ENCODE assay signal across 8 cellular contexts in genomic region chr2:111662771-111663470, GRCh38.
DNase-seq lines count a peak whose midpoint lies in the region; ATAC-seq and TF ChIP-seq lines count a peak whose summit lies in the region.

No MANE protein-coding gene starts in this region.

- intact Hi-C loops in IMR-90 (cut with micrococcal nuclease): loop anchor here (10.0 kb wide), 2 partner anchors 168 to 198 kb away; no protein-coding TSS in a partner anchor
- intact Hi-C loops in posterior cingulate gyrus (cut with DNase I): no loop called here
- intact Hi-C loops in thyroid gland (cut with DNase I): loop anchor here (5.0 kb wide), 1 partner anchor 546 kb away; no protein-coding TSS in a partner anchor
- intact Hi-C loops in aorta (cut with DNase I): no loop called here

- 27% methylated on average over 2 of the region's 7 CpGs; no CpG with 5 or more reads in 1 of the 2 experiments for WGBS in IMR-90 (ENCODE audit: extremely low coverage in 2 of 2, insufficient read length in 1 of 2), 2 experiments
- WGBS in thyroid gland, 2 donors: 79 to 87% methylated on average over 6 to 7 of the region's 7 CpGs
- 81 to 82% methylated on average over 7 of the region's 7 CpGs for WGBS in aorta, 2 donors

- POLR2A ChIA-PET in IMR-90 (lab: Charles Lee; ENCODE audit: unreplicated experiment): no interaction called here

- peak overlapping the region; percentile 21; the same call in 1 of the 2 replicates for H3K18ac ChIP-seq in IMR-90 (ENCODE audit: low read depth, low read length)

- H3K4ac ChIP-seq in IMR-90 (ENCODE audit: low read depth, low read length): peak overlapping the region; percentile 43

- H3K4me1 ChIP-seq in BLaER1 treated with 17β-estradiol and CSF1 and Interleukin-3, amounts not matched to agents 10 nM and 100 nM: peaks cover 33 to 58% (median 47%) of the 10 kb centered on the region in 10 experiments
- peaks cover 25% of the 10 kb centered on the region for H3K4me1 ChIP-seq in IMR-90 (ENCODE audit: control insufficient read depth, insufficient read depth, low read length)
- peaks cover 13 to 39% of the 10 kb centered on the region in 2 donors for H3K4me1 ChIP-seq in thyroid gland
- no peaks in the 10 kb centered on the region for H3K4me1 ChIP-seq in aorta (ENCODE audit: control insufficient read depth in 1 of 2, insufficient read depth in 2 of 2, low read length in 2 of 2)

- H2AK9ac ChIP-seq in IMR-90 (replicated peaks; ENCODE audit: low read depth, low read length, poor library complexity): no peak overlapping the region

- TF ChIP-seq POLR2A in IMR-90 (IDR thresholded peaks at IDR 0.05; ENCODE audit: low read depth, low read length) (no peak), thyroid gland (IDR thresholded peaks at IDR 0.05) (no peak)

- H3K9ac ChIP-seq in BLaER1 treated with 17β-estradiol and CSF1 and Interleukin-3, amounts not matched to agents 10 nM and 100 nM: no peak overlapping the region
- no peak overlapping the region for H3K9ac ChIP-seq in IMR-90 (ENCODE audit: low read depth, low read length)

- H4K20me1 ChIP-seq in BLaER1 treated with 17β-estradiol and CSF1 and Interleukin-3, amounts not matched to agents 10 nM and 100 nM: no peaks in the 10 kb centered on the region
- H4K20me1 ChIP-seq in IMR-90 (ENCODE audit: insufficient read depth, low read length): peaks cover 11% of the 10 kb centered on the region; the same call in 1 of the 2 replicates

- peak overlapping the region; percentile 27; the same call in 1 of the 2 replicates for H2AK5ac ChIP-seq in IMR-90 (ENCODE audit: low read depth, low read length)

- no peak overlapping the region; the same call in 1 of the 2 replicates for H4K91ac ChIP-seq in IMR-90 (ENCODE audit: insufficient read depth, low read depth, low read length)

- H3K4me2 ChIP-seq in BLaER1 treated with 17β-estradiol and CSF1 and Interleukin-3, amounts not matched to agents 10 nM and 100 nM: peak overlapping the region in 10 of 11 experiments; percentile 2 to 62 (median 32); a peak in 15 of 22 replicates
- H3K4me2 ChIP-seq in IMR-90 (ENCODE audit: low read depth, low read length): no peak overlapping the region

- H3K27ac ChIP-seq in BLaER1 treated with 17β-estradiol and CSF1 and Interleukin-3, amounts not matched to agents 10 nM and 100 nM: peak overlapping the region in 2 of 11 experiments; percentile 7 to 9; a peak in 1 of 22 replicates
- H3K27ac ChIP-seq in IMR-90 (ENCODE audit: insufficient read depth, low read length) (peak overlapping the region; percentile 6; the same call in 1 of the 2 replicates), thyroid gland (no peak overlapping the region), aorta (ENCODE audit: low read depth in 1 of 2, low read length in 2 of 2) (no peak overlapping the region)

- no peak for TF ChIP-seq RAD21 in IMR-90 (IDR thresholded peaks at IDR 0.05; ENCODE audit: low read length)

- dilution Hi-C loops in IMR-90 (cut with HindIII; ENCODE audit: low sequenced_read_pairs, unreplicated experiment): no loop called here

- TF ChIP-seq CTCF in IMR-90 (conservative IDR thresholded peaks at IDR 0.05; ENCODE audit: low read depth, low read length): no peak
- no peak for TF ChIP-seq CTCF in epithelial cell of esophagus (IDR thresholded peaks at IDR 0.05; ENCODE audit: insufficient read depth, low read depth, low read length, missing control alignments)
- TF ChIP-seq CTCF in thyroid gland (IDR thresholded peaks at IDR 0.05): no peak

- 0 out of 3 replicates have a peak overlapping the region, but pooled peaks have one; percentile 62 for H2BK15ac ChIP-seq in IMR-90 (ENCODE audit: low read depth, low read length)

- peak overlapping the region; percentile 25; the same call in 1 of the 2 replicates for H4K5ac ChIP-seq in IMR-90 (ENCODE audit: low read depth, low read length)

- H3K4me3 ChIP-seq in BLaER1 treated with 17β-estradiol and CSF1 and Interleukin-3, amounts not matched to agents 10 nM and 100 nM: no peak overlapping the region
- H3K4me3 ChIP-seq in IMR-90 (ENCODE audit: insufficient read depth, low read depth, low read length) (no peak overlapping the region), epithelial cell of esophagus (ENCODE audit: low read length) (no peak overlapping the region), thyroid gland (replicated peaks in 1 of 3) (no peak overlapping the region), aorta (ENCODE audit: low read length in 2 of 2) (no peak overlapping the region)

- no peaks in the 10 kb centered on the region for H3K27me3 ChIP-seq in BLaER1 treated with 17β-estradiol and CSF1 and Interleukin-3, amounts not matched to agents 10 nM and 100 nM
- H3K27me3 ChIP-seq in IMR-90 (ENCODE audit: control insufficient read depth, insufficient read depth, low read length): no peaks in the 10 kb centered on the region
- no peaks in the 10 kb centered on the region for H3K27me3 ChIP-seq in thyroid gland
- no peaks in the 10 kb centered on the region for H3K27me3 ChIP-seq in aorta (ENCODE audit: control insufficient read depth in 1 of 2, insufficient read depth in 2 of 2, low read length in 1 of 2)

- H3K23ac ChIP-seq in IMR-90 (ENCODE audit: low read depth, low read length): no peak overlapping the region

- CTCF ChIA-PET in IMR-90 (lab: Yijun Ruan, JAX): no interaction called here

- peak overlapping the region; percentile 32; the same call in 1 of the 2 replicates for H2BK20ac ChIP-seq in IMR-90 (ENCODE audit: low read depth, low read length)

- no peaks in the 10 kb centered on the region for H3K36me3 ChIP-seq in BLaER1 treated with 17β-estradiol and CSF1 and Interleukin-3, amounts not matched to agents 10 nM and 100 nM
- H3K36me3 ChIP-seq in IMR-90 (ENCODE audit: control insufficient read depth, insufficient read depth, low read length): no peaks in the 10 kb centered on the region
- no peaks in the 10 kb centered on the region for H3K36me3 ChIP-seq in thyroid gland
- no peaks in the 10 kb centered on the region for H3K36me3 ChIP-seq in aorta (ENCODE audit: control insufficient read depth in 1 of 2, insufficient read depth in 2 of 2, low read length in 1 of 2)

- H3K56ac ChIP-seq in IMR-90 (ENCODE audit: extremely low read depth, insufficient read depth, low read length): no peak overlapping the region

- H3K14ac ChIP-seq in IMR-90 (replicated peaks; ENCODE audit: low read depth, low read length): peak overlapping the region; percentile 15; the same call in 1 of the 2 replicates

- peaks cover 21% of the 10 kb centered on the region for H3K9me1 ChIP-seq in IMR-90 (ENCODE audit: insufficient read depth, low read length)

- in situ Hi-C loops in IMR-90 (cut with MboI; ENCODE audit: low sequenced_read_pairs): loop anchor here (25.0 kb wide), 1 partner anchor 176 kb away; no protein-coding TSS in a partner anchor

- DNase-seq in IMR-90 (peak; percentile 10), epithelial cell of esophagus (ENCODE audit: low read depth) (peak; percentile 81), posterior cingulate gyrus (no peak), thyroid gland (no peak), HK-2 (ENCODE audit: unreplicated experiment) (no peak), aorta (no peak)

- peaks cover 5 to 38% of the 10 kb centered on the region in 2 experiments; a peak in 3 of 4 replicates for H3K79me1 ChIP-seq in IMR-90 (ENCODE audit: low read depth in 1 of 2, low read length in 2 of 2)

- peak overlapping the region; percentile 36 for H2BK120ac ChIP-seq in IMR-90 (ENCODE audit: low read depth, low read length)

- ATAC-seq in GM19351 (IDR thresholded peaks at IDR 0.05; ENCODE audit: unreplicated experiment) (peak; percentile 94), IMR-90 (ENCODE audit: low read depth) (no peak), aorta (ENCODE audit: low FRiP score) (no peak)

- peak overlapping the region; percentile 3 for H2AFZ ChIP-seq in IMR-90 (replicated peaks; ENCODE audit: low read length, poor library complexity)

- no TSS peak for BruUV-seq in IMR-90 (replicated peaks; lab: Mats Ljungman, UMichigan)

- H2BK5ac ChIP-seq in IMR-90 (ENCODE audit: low read depth, low read length, poor library complexity, severe bottlenecking): no peak overlapping the region

- H3K9me3 ChIP-seq in BLaER1 treated with 17β-estradiol and CSF1 and Interleukin-3, amounts not matched to agents 10 nM and 100 nM (replicated peaks in 1 of 11): peaks cover 0 to 16% (median 6%) of the 10 kb centered on the region in 11 experiments; a peak in 16 of 22 replicates
- no peaks in the 10 kb centered on the region for H3K9me3 ChIP-seq in IMR-90 (ENCODE audit: control insufficient read depth, insufficient read depth, low read length)
- no peaks in the 10 kb centered on the region for H3K9me3 ChIP-seq in thyroid gland
- H3K9me3 ChIP-seq in aorta (ENCODE audit: control insufficient read depth, low read length): no peaks in the 10 kb centered on the region

- peak overlapping the region in 1 of 2 experiments; percentile 28; a peak in 1 of 4 replicates for H4K8ac ChIP-seq in IMR-90 (ENCODE audit: low read depth in 2 of 2, low read length in 2 of 2)

TF ChIP-seq in IMR-90, 13 proteins besides CTCF, POLR2A, EP300 and RAD21 (continues in another document):
- no peak for TF ChIP-seq RCOR1 (IDR thresholded peaks at IDR 0.05; ENCODE audit: insufficient replicate concordance, low read length)
- TF ChIP-seq RFX5 (IDR thresholded peaks at IDR 0.05; ENCODE audit: low read depth, low read length): no peak
- no peak for TF ChIP-seq MAZ (IDR thresholded peaks at IDR 0.05; ENCODE audit: borderline replicate concordance, low read depth, low read length)
- TF ChIP-seq BHLHE40 (IDR thresholded peaks at IDR 0.05; ENCODE audit: low read depth, low read length): no peak
- no peak for TF ChIP-seq USF2 (IDR thresholded peaks at IDR 0.05; ENCODE audit: low read depth, low read length)
- TF ChIP-seq FOS (IDR thresholded peaks at IDR 0.05; ENCODE audit: low read depth, low read length): no peak
- no peak for TF ChIP-seq MAFK (IDR thresholded peaks at IDR 0.05; ENCODE audit: low read depth, low read length)
- TF ChIP-seq NFE2L2 (IDR thresholded peaks at IDR 0.05; ENCODE audit: low read depth, low read length): no peak
- no peak for TF ChIP-seq MXI1 (IDR thresholded peaks at IDR 0.05; ENCODE audit: borderline replicate concordance, low read depth, low read length)
- TF ChIP-seq SMC3 (IDR thresholded peaks at IDR 0.05; ENCODE audit: low read depth, low read length): no peak

Comparison
In these comparisons a context has a peak if more than half of its experiments do, and no peak if none do; other contexts are left out.
1. DNase-seq: peak in IMR-90 (single experiment) and epithelial cell of esophagus (single experiment); none in posterior cingulate gyrus (0 of 10), thyroid gland (0 of 2), HK-2 (single experiment) and aorta (0 of 2).
2. intact Hi-C loops: an anchor here in IMR-90 (10.0 kb wide) and thyroid gland (5.0 kb wide); none called in posterior cingulate gyrus and aorta.